In genomic region chr10:21503580-21503979, GRCh38 we compare ENCODE assay signal across 20 cellular contexts. TPM values are rescaled to one million over a fixed set of nuclear protein-coding genes. Genes with fewer than 3 reads are reported as not detected.
"Had no signal": no experiment of that assay in that cellular context is flagged by ENCODE, and none has a peak within 500 bp of the region (broad histone marks: within the 10 kb centered on the region; RNA-seq: fewer than 3 reads in every experiment).

No MANE protein-coding gene starts in this region.

- H3K27me3 ChIP-seq: brain microvascular endothelial cell, cardiac muscle cell had no signal

- DNase-seq: activated CD4-positive, alpha-beta T cell treated with anti-CD3 and anti-CD28 coated beads for 4 hours; activated CD4-positive, alpha-beta T cell treated with anti-CD3 and anti-CD28 coated beads, Interleukin-2, amount 50 U/mL, for 48 hours; activated CD8-positive, alpha-beta memory T cell treated with anti-CD3 and anti-CD28 coated beads, Interleukin-2, amount 10 ng/mL, durations not matched to agents 7 days and 5 days; activated effector memory CD4-positive, alpha-beta T cell treated with anti-CD3 and anti-CD28 coated beads, Interleukin-2, amount 50 U/mL, for 16 hours; activated naive CD4-positive, alpha-beta T cell treated with anti-CD3 and anti-CD28 coated beads for 36 hours; activated T-cell treated with anti-CD3 and anti-CD28 coated beads, Interleukin-2, amount 50 U/mL, for 24 hours; amygdala; brain microvascular endothelial cell; NCI-H1092; NCI-H1930; NCI-H345; NCI-H510A; NCI-H526 treated with DMSO at 0.1 percent for 48 hours; RPMI8226; T-cell had no signal

- H3K4me2 ChIP-seq: KMS-11 had no signal

- H3K9me3 Mint-ChIP-seq: activated naive CD4-positive, alpha-beta T cell treated with anti-CD3 and anti-CD28 coated beads for 36 hours; activated T-cell treated with anti-CD3 and anti-CD28 coated beads, Interleukin-2, amount 50 U/mL, for 24 hours; T-cell had no signal

- H3K27ac Mint-ChIP-seq: activated CD8-positive, alpha-beta memory T cell treated with anti-CD3 and anti-CD28 coated beads, Interleukin-2, amount 10 ng/mL, durations not matched to agents 7 days and 5 days; activated naive CD4-positive, alpha-beta T cell treated with anti-CD3 and anti-CD28 coated beads for 36 hours; activated naive CD8-positive, alpha-beta T cell; activated T-cell treated with anti-CD3 and anti-CD28 coated beads, Interleukin-2, amount 50 U/mL, for 24 hours; T-cell had no signal

- H3K4me3 Mint-ChIP-seq: activated CD8-positive, alpha-beta memory T cell treated with anti-CD3 and anti-CD28 coated beads, Interleukin-2, amount 10 ng/mL, durations not matched to agents 7 days and 5 days; activated naive CD4-positive, alpha-beta T cell treated with anti-CD3 and anti-CD28 coated beads for 36 hours; activated naive CD8-positive, alpha-beta T cell; activated T-cell treated with anti-CD3 and anti-CD28 coated beads, Interleukin-2, amount 50 U/mL, for 24 hours; T-cell had no signal

- H3K36me3 ChIP-seq: brain microvascular endothelial cell, cardiac muscle cell had no signal

- H3K27ac ChIP-seq: brain microvascular endothelial cell, cardiac muscle cell, KMS-11, SK-N-MC had no signal

- H3K9ac ChIP-seq: KMS-11 had no signal

- H3K4me3 ChIP-seq: cardiac muscle cell, SK-N-MC had no signal

- H3K36me3 Mint-ChIP-seq: activated CD8-positive, alpha-beta memory T cell treated with anti-CD3 and anti-CD28 coated beads, Interleukin-2, amount 10 ng/mL, durations not matched to agents 7 days and 5 days; activated naive CD8-positive, alpha-beta T cell; T-cell had no signal

RNA-seq across cellular contexts. Expression of gene SKIDA1, which starts 21.9 kb away (rescaled TPM):
- total RNA-seq: OCI-LY7 had no signal
